In genomic region chr16:88431651-88432050, GRCh38 we compare ENCODE assay signal across 18 cellular contexts. TPM values are rescaled to one million over a fixed set of nuclear protein-coding genes. Genes with fewer than 3 reads are reported as not detected.
DNase-seq lines count a peak whose midpoint lies in the region; ATAC-seq and TF ChIP-seq lines count a peak whose summit lies in the region.
"Had no signal": no experiment of that assay in that cellular context is flagged by ENCODE, and none has a peak within 500 bp of the region (broad histone marks: within the 10 kb centered on the region; RNA-seq: fewer than 3 reads in every experiment).

No MANE protein-coding gene starts in this region.

- no peaks in the 10 kb centered on the region for H3K9me2 ChIP-seq in Loucy (replicated peaks; ENCODE audit: low read depth, low read length)

- peak overlapping the region; percentile 76 for H3K4me3 ChIP-seq in Loucy (ENCODE audit: low read length, poor library complexity, severe bottlenecking)

- no peak overlapping the region for H2AFZ ChIP-seq in Loucy (ENCODE audit: low read length)

- no peaks in the 10 kb centered on the region for H4K20me1 ChIP-seq in Loucy (ENCODE audit: insufficient read depth, low read length, poor library complexity, severe bottlenecking)

- no peaks in the 10 kb centered on the region for H3K36me3 Mint-ChIP-seq in activated T-cell treated with anti-CD3 and anti-CD28 coated beads, Interleukin-2, amount 50 U/mL, for 24 hours (ENCODE audit: low read depth)

- peaks cover 5% of the 10 kb centered on the region for H3K79me2 ChIP-seq in Loucy (ENCODE audit: insufficient read depth, low read length)

- intact Hi-C loops in left cardiac atrium (cut with DNase I), result loop anchor here in 1 of 2 donors (10.0 kb wide), 1 partner anchor 447 kb away; no protein-coding TSS in a partner anchor

- no peak for DNase-seq in activated T-cell treated with anti-CD3 and anti-CD28 coated beads, Interleukin-2, amount 50 U/mL, for 24 hours
- no peak for DNase-seq in activated T-cell treated with anti-CD3 and anti-CD28 coated beads, Interleukin-2, amount 50 U/mL, for 48 hours
- DNase-seq in retina, result peak; percentile 16
- no peak for DNase-seq in superior temporal gyrus (ENCODE audit: extremely low spot score)
- DNase-seq in left cardiac atrium, result no peak
- no peak for DNase-seq in ACHN
- DNase-seq: activated CD4-positive, CD25-positive, alpha-beta regulatory T cell; Calu3; central memory CD4-positive, alpha-beta T cell; kidney; MM.1S; NCI-H187; NCI-H345; stomach had no signal

- peak overlapping the region; percentile 81 for H3K4me2 ChIP-seq in Loucy (ENCODE audit: low read depth, low read length, poor library complexity, severe bottlenecking)

- H3K4me3 Mint-ChIP-seq in activated T-cell treated with anti-CD3 and anti-CD28 coated beads, Interleukin-2, amount 50 U/mL, for 24 hours, result peak overlapping the region; percentile 70

- peak overlapping the region; percentile 35 for H3K27ac Mint-ChIP-seq in activated T-cell treated with anti-CD3 and anti-CD28 coated beads, Interleukin-2, amount 50 U/mL, for 24 hours

- ATAC-seq in left cardiac atrium, result no peak
- ATAC-seq: Right ventricle myocardium inferior had no signal

- H3K9me3 ChIP-seq in Loucy (ENCODE audit: insufficient read depth, low read depth, low read length), result no peaks in the 10 kb centered on the region
- H3K9me3 ChIP-seq: neutrophil, stomach had no signal

- H3K9ac ChIP-seq in Loucy (ENCODE audit: low read depth, low read length, poor library complexity, severe bottlenecking), result no peak overlapping the region

- no peak for TF ChIP-seq CTCF in Loucy (conservative IDR thresholded peaks at IDR 0.05; ENCODE audit: low read length)

- peaks cover 7% of the 10 kb centered on the region for H3K27me3 Mint-ChIP-seq in activated T-cell treated with anti-CD3 and anti-CD28 coated beads, Interleukin-2, amount 50 U/mL, for 24 hours

- H3K4me1 Mint-ChIP-seq in activated T-cell treated with anti-CD3 and anti-CD28 coated beads, Interleukin-2, amount 50 U/mL, for 24 hours (ENCODE audit: low read depth), result peaks cover 11% of the 10 kb centered on the region

- in situ Hi-C loops in ACHN (cut with HindIII; ENCODE audit: low pct_ligation_motif_present, low pct_unique_long_range_greater_than_20kb, low sequenced_read_pairs), result loop anchor here (25.0 kb wide), 1 partner anchor 106 kb away; no protein-coding TSS in a partner anchor

- no peaks in the 10 kb centered on the region for H3K9me3 Mint-ChIP-seq in activated T-cell treated with anti-CD3 and anti-CD28 coated beads, Interleukin-2, amount 50 U/mL, for 24 hours

- H3F3A ChIP-seq in Loucy (ENCODE audit: low read depth), result no peaks in the 10 kb centered on the region

- no peaks in the 10 kb centered on the region for H3K4me1 ChIP-seq in Loucy (ENCODE audit: insufficient read depth, low read length, poor library complexity, severe bottlenecking)

- H3K27me3 ChIP-seq in Loucy (ENCODE audit: insufficient read depth, low read length, poor library complexity, severe bottlenecking), result no peaks in the 10 kb centered on the region

- peak overlapping the region; percentile 29 for H3K27ac ChIP-seq in cingulate gyrus (ENCODE audit: low read depth, low read length)
- H3K27ac ChIP-seq: neutrophil had no signal

- H3K36me3 ChIP-seq in Loucy (ENCODE audit: insufficient read depth, low read length), result no peaks in the 10 kb centered on the region
- H3K36me3 ChIP-seq: neutrophil, stomach had no signal

RNA-seq across cellular contexts. Expression of gene ZFPM1, which starts 21.4 kb away (rescaled TPM):
- total RNA-seq in left cardiac atrium, result 10 to 100 TPM in 1 of 2 donors, 1 to 10 TPM in 1; 7.0 to 11.5 TPM

RNA-seq across cellular contexts. Expression of gene ZNF469, which starts 48.9 kb away (rescaled TPM):
- 1 to 10 TPM in 1 of 2 donors, under 1 TPM in 1; 0.65 to 1.7 TPM for total RNA-seq in left cardiac atrium
